1 cellular context compared by ENCODE assay signal in genomic region chr5:139985733-139986132, GRCh38.
A peak's percentile ranks its signal among the peaks of the same experiment; 100 is the strongest.
TF ChIP-seq lines count a peak whose summit lies in the region.

No MANE protein-coding gene starts in this region.

TF ChIP-seq in HEK293, 187 proteins besides CTCF, POLR2A, EP300 and RAD21 (continued from another document):
- peak; percentile 28; the same call in 1 of the 2 replicates for TF ChIP-seq TRIM28 (IDR thresholded peaks at IDR 0.05; ENCODE audit: borderline replicate concordance, low read length)
- TF ChIP-seq ZNF514 (tag by site-specific recombination; IDR thresholded peaks at IDR 0.05) = no peak
- TF ChIP-seq ZNF660 (tag by site-specific recombination; IDR thresholded peaks at IDR 0.05) = peak; percentile 97
- TF ChIP-seq ZSCAN16 (tag by site-specific recombination; IDR thresholded peaks at IDR 0.05) = no peak
- TF ChIP-seq WT1 (tag by site-specific recombination; IDR thresholded peaks at IDR 0.05) = peak; percentile 84
- 0 out of 2 replicates have a peak, but pooled peaks have one; percentile 10 for TF ChIP-seq ZNF623 (tag by site-specific recombination; IDR thresholded peaks at IDR 0.05)
- no peak for TF ChIP-seq SCRT1 (tag by site-specific recombination; IDR thresholded peaks at IDR 0.05; ENCODE audit: borderline replicate concordance)
- no peak for TF ChIP-seq ZSCAN4 (tag by site-specific recombination; IDR thresholded peaks at IDR 0.05)
- peak; percentile 25; the same call in 1 of the 2 replicates for TF ChIP-seq ZBTB17 (tag by site-specific recombination; IDR thresholded peaks at IDR 0.05)
- no peak for TF ChIP-seq OSR2 (tag by site-specific recombination; IDR thresholded peaks at IDR 0.05)
- peak; percentile 71 for TF ChIP-seq ZNF629 (tag by site-specific recombination; IDR thresholded peaks at IDR 0.05)
- peak; percentile 44 for TF ChIP-seq GLIS1 (tag by site-specific recombination; IDR thresholded peaks at IDR 0.05)
- TF ChIP-seq ZNF362 (tag by site-specific recombination; IDR thresholded peaks at IDR 0.05) = no peak
- TF ChIP-seq ZNF391 (tag by site-specific recombination; IDR thresholded peaks at IDR 0.05; ENCODE audit: borderline replicate concordance, low read depth) = no peak
- no peak for TF ChIP-seq ZNF580 (tag by site-specific recombination; IDR thresholded peaks at IDR 0.05)
- TF ChIP-seq PBX3 (CRISPR knock-in tag; IDR thresholded peaks at IDR 0.05) = no peak
- no peak for TF ChIP-seq ZNF121 (tag by site-specific recombination; IDR thresholded peaks at IDR 0.05)
- TF ChIP-seq ZNF184 (tag by site-specific recombination; IDR thresholded peaks at IDR 0.05) = peak; percentile 55; the same call in 1 of the 2 replicates
- no peak for TF ChIP-seq ZNF837 (tag by site-specific recombination; IDR thresholded peaks at IDR 0.05)
- TF ChIP-seq REST (tag by site-specific recombination; IDR thresholded peaks at IDR 0.05) = 0 out of 2 replicates have a peak, but pooled peaks have one; percentile 13
- peak; percentile 86 for TF ChIP-seq SP7 (tag by site-specific recombination; IDR thresholded peaks at IDR 0.05)
- TF ChIP-seq ZNF366 (tag by site-specific recombination; conservative IDR thresholded peaks at IDR 0.05) = 0 out of 2 replicates have a peak, but pooled peaks have one; percentile 24
- TF ChIP-seq RBAK (tag by site-specific recombination; IDR thresholded peaks at IDR 0.05) = no peak
- no peak for TF ChIP-seq ZNF677 (tag by site-specific recombination; IDR thresholded peaks at IDR 0.05)
- no peak for TF ChIP-seq BCL6B (tag by site-specific recombination; IDR thresholded peaks at IDR 0.05)
- TF ChIP-seq ZNF791 (tag by site-specific recombination; IDR thresholded peaks at IDR 0.05) = no peak
- TF ChIP-seq ZNF747 (tag by site-specific recombination; IDR thresholded peaks at IDR 0.05) = no peak
- TF ChIP-seq KLF17 (tag by site-specific recombination; IDR thresholded peaks at IDR 0.05) = peak; percentile 80; the same call in 1 of the 2 replicates
- TF ChIP-seq ZNF335 (tag by site-specific recombination; conservative IDR thresholded peaks at IDR 0.05) = no peak
- TF ChIP-seq ZNF776 (tag by site-specific recombination; IDR thresholded peaks at IDR 0.05; ENCODE audit: borderline replicate concordance) = no peak
- TF ChIP-seq ZNF169 (tag by site-specific recombination; IDR thresholded peaks at IDR 0.05) = no peak
- TF ChIP-seq ZBTB8A (tag by site-specific recombination; IDR thresholded peaks at IDR 0.05) = peak; percentile 43; the same call in 1 of the 2 replicates
- TF ChIP-seq ZNF132 (tag by site-specific recombination; IDR thresholded peaks at IDR 0.05; ENCODE audit: borderline replicate concordance) = no peak
- TF ChIP-seq ZNF701 (tag by site-specific recombination; IDR thresholded peaks at IDR 0.05) = no peak
- TF ChIP-seq ZEB2 (tag by site-specific recombination; IDR thresholded peaks at IDR 0.05) = peak; percentile 37; the same call in 1 of the 2 replicates
- TF ChIP-seq ZNF561 (tag by site-specific recombination; IDR thresholded peaks at IDR 0.05; ENCODE audit: borderline replicate concordance) = no peak; the same call in 1 of the 2 replicates
- TF ChIP-seq ZNF600 (tag by site-specific recombination; IDR thresholded peaks at IDR 0.05) = peak; percentile 75
- TF ChIP-seq PRDM1 (tag by site-specific recombination; IDR thresholded peaks at IDR 0.05) = peak; percentile 78
- no peak for TF ChIP-seq ZSCAN5A (tag by site-specific recombination; IDR thresholded peaks at IDR 0.05)
- TF ChIP-seq ZNF707 (tag by site-specific recombination; IDR thresholded peaks at IDR 0.05) = no peak
- no peak for TF ChIP-seq ZNF2 (tag by site-specific recombination; IDR thresholded peaks at IDR 0.05)
- TF ChIP-seq PATZ1 (tag by site-specific recombination; IDR thresholded peaks at IDR 0.05) = peak; percentile 84
- TF ChIP-seq ZNF645 (tag by site-specific recombination; IDR thresholded peaks at IDR 0.05) = no peak
- no peak for TF ChIP-seq OVOL3 (tag by site-specific recombination; IDR thresholded peaks at IDR 0.05)
- no peak for TF ChIP-seq ZNF423 (tag by site-specific recombination; IDR thresholded peaks at IDR 0.05)
- TF ChIP-seq ZNF324 (tag by site-specific recombination; IDR thresholded peaks at IDR 0.05) = no peak
- no peak for TF ChIP-seq ZNF155 (tag by site-specific recombination; IDR thresholded peaks at IDR 0.05)
- TF ChIP-seq HIC1 (tag by site-specific recombination; IDR thresholded peaks at IDR 0.05) = 0 out of 2 replicates have a peak, but pooled peaks have one; percentile 52
- TF ChIP-seq ZFHX2 (tag by site-specific recombination; conservative IDR thresholded peaks at IDR 0.05) = no peak
- TF ChIP-seq ZNF510 (tag by site-specific recombination; IDR thresholded peaks at IDR 0.05; ENCODE audit: insufficient replicate concordance) = no peak
- TF ChIP-seq ZIC2 (tag by site-specific recombination; IDR thresholded peaks at IDR 0.05) = peak; percentile 88
- no peak for TF ChIP-seq ZNF37A (tag by site-specific recombination; IDR thresholded peaks at IDR 0.05)
- peak; percentile 47; the same call in 1 of the 2 replicates for TF ChIP-seq ZBTB48 (tag by site-specific recombination; IDR thresholded peaks at IDR 0.05)
